Comparison of ENCODE assay signal across 23 cellular contexts in the genomic region with DNA sequence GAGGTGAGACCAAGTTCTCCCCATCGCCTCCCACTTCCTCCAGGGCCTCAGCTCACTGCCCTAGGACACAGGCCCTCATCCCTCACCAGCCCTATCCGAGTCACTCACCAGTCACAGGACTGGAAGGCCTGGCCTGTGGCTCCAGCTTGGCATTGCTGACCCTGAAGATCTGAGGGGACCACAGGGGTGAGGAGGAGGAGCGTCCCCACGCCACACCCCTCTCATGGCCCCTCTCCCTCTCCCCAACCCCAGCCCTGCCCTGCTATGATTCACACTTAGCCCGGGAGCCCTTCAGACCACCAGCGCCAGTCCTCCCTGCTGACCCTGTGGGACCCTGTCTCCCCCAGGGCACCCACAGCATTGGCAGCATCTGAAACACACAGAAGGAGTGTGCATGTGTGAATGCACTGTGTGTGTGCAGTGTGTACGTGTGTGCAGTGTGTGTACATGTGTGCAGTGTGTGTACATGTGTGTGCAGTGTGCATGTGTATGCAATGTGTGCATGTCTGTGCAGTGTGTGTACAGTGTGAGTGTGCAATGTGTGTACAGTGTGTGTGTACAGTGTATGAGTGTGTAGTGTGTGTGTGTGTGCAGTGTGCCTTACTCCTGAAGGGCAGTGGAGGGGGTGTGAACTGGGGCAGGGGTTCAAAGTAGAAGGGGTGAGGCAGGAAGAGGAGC. TPM values are rescaled to one million over a fixed set of nuclear protein-coding genes. Genes with fewer than 3 reads are reported as not detected.
A peak's percentile ranks its signal among the peaks of the same experiment; 100 is the strongest.
DNase-seq lines count a peak whose midpoint lies in the region; ATAC-seq, FAIRE-seq and TF ChIP-seq lines count a peak whose summit lies in the region.
"Had no signal": no experiment of that assay in that cellular context is flagged by ENCODE, and none has a peak within 500 bp of the region (broad histone marks: within the 10 kb centered on the region; RNA-seq: fewer than 3 reads in every experiment).

No MANE protein-coding gene starts in this region.

- no peak overlapping the region for H4K5ac ChIP-seq in H1 (ENCODE audit: insufficient read length, low read depth, low read length)

- H3K27me3 Mint-ChIP-seq in activated CD4-positive, alpha-beta T cell treated with anti-CD3 and anti-CD28 coated beads, Interleukin-2, amount 10 ng/mL, durations not matched to agents 24 days and 14 days: peaks cover 2% of the 10 kb centered on the region
- H3K27me3 Mint-ChIP-seq in natural killer cell treated with Interleukin-12 subunit alpha and Interleukin-12 subunit beta and Interleukin-15 and Interleukin-18, amount 100 ng/mL, for 72 hours: peaks cover 0 to 8% of the 10 kb centered on the region in 2 donors
- H3K27me3 Mint-ChIP-seq in progenitor cell of endocrine pancreas (peaks cover 5% of the 10 kb centered on the region), type B pancreatic cell (no peaks in the 10 kb centered on the region)

- no peak overlapping the region for H4K91ac ChIP-seq in H1 (replicated peaks; ENCODE audit: insufficient read length, low read length)

- TF ChIP-seq CTCF in H1 (IDR thresholded peaks at IDR 0.05; ENCODE audit: control extremely low read depth in 1 of 3, insufficient read depth in 1 of 3, low read depth in 1 of 3, low read length in 3 of 3) (no peak), progenitor cell of endocrine pancreas (IDR thresholded peaks at IDR 0.05; ENCODE audit: unreplicated experiment) (no peak), GM10248 (IDR thresholded peaks at IDR 0.05; ENCODE audit: control extremely low read depth, extremely low read depth, low read depth, missing control alignments) (no peak), type B pancreatic cell (conservative IDR thresholded peaks at IDR 0.05) (no peak)

- H3K4me3 Mint-ChIP-seq in activated CD4-positive, alpha-beta T cell treated with anti-CD3 and anti-CD28 coated beads, Interleukin-2, amount 10 ng/mL, durations not matched to agents 24 days and 14 days: no peak overlapping the region
- H3K4me3 Mint-ChIP-seq in natural killer cell treated with Interleukin-12 subunit alpha and Interleukin-12 subunit beta and Interleukin-15 and Interleukin-18, amount 100 ng/mL, for 72 hours: no peak overlapping the region
- no peak overlapping the region for H3K4me3 Mint-ChIP-seq in progenitor cell of endocrine pancreas (ENCODE audit: low read depth)
- H3K4me3 Mint-ChIP-seq in type B pancreatic cell: no peak overlapping the region
- H3K4me3 Mint-ChIP-seq: CD14-positive monocyte; CD8-positive, alpha-beta T cell had no signal

- H3K14ac ChIP-seq in H1 (ENCODE audit: insufficient read length): peak overlapping the region; percentile 87

- peak; percentile 45 for DNase-seq in activated CD4-positive, alpha-beta T cell treated with anti-CD3 and anti-CD28 coated beads, Interleukin-2, amount 10 ng/mL, durations not matched to agents 24 days and 14 days
- no peak for DNase-seq in activated CD4-positive, alpha-beta T cell treated with anti-CD3 and anti-CD28 coated beads for 48 hours
- DNase-seq in H1 (ENCODE audit: low read depth in 1 of 2, low spot score in 2 of 2): no peak
- no peak for DNase-seq in natural killer cell treated with Interleukin-12 subunit alpha and Interleukin-12 subunit beta and Interleukin-15 and Interleukin-18, amount 100 ng/mL, for 72 hours (ENCODE audit: low spot score)
- no peak for DNase-seq in progenitor cell of endocrine pancreas (ENCODE audit: low spot score, unreplicated experiment)
- DNase-seq in GM10248 (ENCODE audit: extremely low spot score): no peak
- DNase-seq in type B pancreatic cell (ENCODE audit: extremely low spot score, unreplicated experiment): no peak
- DNase-seq: CD8-positive, alpha-beta T cell; COR-L47; DMS153; DMS79 treated with DMSO at 0.1 percent for 48 hours; EL; GOT3; HCEC 1CT; IMR-90 had no signal

- CTCF ChIA-PET in H1 (lab: Charles Lee; ENCODE audit: partially characterized antibody): interaction anchor here (1.5 kb wide), 1 partner anchor 181 kb away, joined by 3 read pairs; no protein-coding TSS in a partner anchor
- CTCF ChIA-PET in GM10248 (lab: Yijun Ruan, JAX): no interaction called here

- no peak overlapping the region for H3K4me3 ChIP-seq in H1 (ENCODE audit: extremely low read depth in 1 of 4, insufficient read depth in 2 of 4, low read depth in 3 of 4, low read length in 4 of 4)

- peak overlapping the region; percentile 64 for H2BK120ac ChIP-seq in H1 (replicated peaks; ENCODE audit: low read depth, low read length)

- no peak for TF ChIP-seq POLR2A in H1 (IDR thresholded peaks at IDR 0.05; ENCODE audit: control extremely low read depth in 1 of 2, low read depth in 2 of 2, low read length in 2 of 2)

- ATAC-seq in natural killer cell treated with Interleukin-12 subunit alpha and Interleukin-12 subunit beta and Interleukin-15 and Interleukin-18, amount 100 ng/mL, for 72 hours: peak; percentile 18 to 49
- no peak for ATAC-seq in HG03521 (IDR thresholded peaks at IDR 0.05; ENCODE audit: unreplicated experiment)
- ATAC-seq: CD8-positive, alpha-beta T cell had no signal

- no peaks in the 10 kb centered on the region for H3K36me3 Mint-ChIP-seq in activated CD4-positive, alpha-beta T cell treated with anti-CD3 and anti-CD28 coated beads, Interleukin-2, amount 10 ng/mL, durations not matched to agents 24 days and 14 days (ENCODE audit: low read depth)
- H3K36me3 Mint-ChIP-seq in natural killer cell treated with Interleukin-12 subunit alpha and Interleukin-12 subunit beta and Interleukin-15 and Interleukin-18, amount 100 ng/mL, for 72 hours: no peaks in the 10 kb centered on the region
- H3K36me3 Mint-ChIP-seq in progenitor cell of endocrine pancreas (ENCODE audit: insufficient read depth) (no peaks in the 10 kb centered on the region), type B pancreatic cell (no peaks in the 10 kb centered on the region)
- H3K36me3 Mint-ChIP-seq: CD14-positive monocyte; CD8-positive, alpha-beta T cell had no signal

- H4K8ac ChIP-seq in H1 (ENCODE audit: extremely low read depth, insufficient read depth, low read length): no peak overlapping the region

- H3K79me2 ChIP-seq in H1 (ENCODE audit: control insufficient read depth in 1 of 2, insufficient read depth in 2 of 2, low read length in 2 of 2): no peaks in the 10 kb centered on the region

- no peak overlapping the region for H2BK20ac ChIP-seq in H1 (ENCODE audit: low read length)

- H3K23me2 ChIP-seq in H1 (ENCODE audit: low read depth, low read length): 0 out of 2 replicates have a peak, but pooled peaks cover 1% of the 10 kb centered on the region

- FAIRE-seq in H1 (lab: Jason Lieb, UNC): no peak
- FAIRE-seq: D721Med, G401.6 had no signal

- no peaks in the 10 kb centered on the region; a peak in 1 of 7 replicates for H3K4me1 ChIP-seq in H1 (replicated peaks in 1 of 4; ENCODE audit: control insufficient read depth in 3 of 4, insufficient read depth in 4 of 4, low read length in 3 of 4)

- no peaks in the 10 kb centered on the region for H3K9me3 Mint-ChIP-seq in activated CD4-positive, alpha-beta T cell treated with anti-CD3 and anti-CD28 coated beads, Interleukin-2, amount 10 ng/mL, durations not matched to agents 24 days and 14 days
- H3K9me3 Mint-ChIP-seq in natural killer cell treated with Interleukin-12 subunit alpha and Interleukin-12 subunit beta and Interleukin-15 and Interleukin-18, amount 100 ng/mL, for 72 hours: no peaks in the 10 kb centered on the region
- H3K9me3 Mint-ChIP-seq in progenitor cell of endocrine pancreas (ENCODE audit: low read depth) (no peaks in the 10 kb centered on the region), type B pancreatic cell (no peaks in the 10 kb centered on the region)
- H3K9me3 Mint-ChIP-seq: CD8-positive, alpha-beta T cell had no signal

- H3K4me1 Mint-ChIP-seq in activated CD4-positive, alpha-beta T cell treated with anti-CD3 and anti-CD28 coated beads, Interleukin-2, amount 10 ng/mL, durations not matched to agents 24 days and 14 days: no peaks in the 10 kb centered on the region
- H3K4me1 Mint-ChIP-seq in natural killer cell treated with Interleukin-12 subunit alpha and Interleukin-12 subunit beta and Interleukin-15 and Interleukin-18, amount 100 ng/mL, for 72 hours (ENCODE audit: low read depth in 2 of 2): no peaks in the 10 kb centered on the region
- H3K4me1 Mint-ChIP-seq in progenitor cell of endocrine pancreas (ENCODE audit: low read depth) (no peaks in the 10 kb centered on the region), type B pancreatic cell (ENCODE audit: unreplicated experiment) (peaks cover 5% of the 10 kb centered on the region)
- H3K4me1 Mint-ChIP-seq: CD14-positive monocyte had no signal

- H3K4ac ChIP-seq in H1 (replicated peaks; ENCODE audit: insufficient read length, low read depth, low read length): peak overlapping the region; percentile 85

- no peak overlapping the region for H3K56ac ChIP-seq in H1 (replicated peaks; ENCODE audit: insufficient read length, low read depth, low read length)

- no peaks in the 10 kb centered on the region for H4K20me1 ChIP-seq in H1 (replicated peaks in 1 of 2; ENCODE audit: control insufficient read depth in 1 of 2, insufficient read depth in 2 of 2, low read length in 2 of 2)

- no peaks in the 10 kb centered on the region for H3K79me1 ChIP-seq in H1 (ENCODE audit: low read depth, low read length)

- H3K4me2 ChIP-seq in H1 (ENCODE audit: insufficient read depth in 1 of 2, low read depth in 2 of 2, low read length in 2 of 2): no peak overlapping the region

- H2BK12ac ChIP-seq in H1 (ENCODE audit: low read depth, low read length): peak overlapping the region; percentile 84; the same call in 1 of the 2 replicates

- H3K9ac ChIP-seq in H1 (replicated peaks in 1 of 4; ENCODE audit: extremely low read depth in 1 of 4, low read depth in 3 of 4, low read length in 3 of 4): 0 out of 7 replicates have a peak overlapping the region, but pooled peaks of 1 of the 4 experiments have one; percentile 31

- peak overlapping the region; percentile 96; the same call in 1 of the 2 replicates for H2AK5ac ChIP-seq in H1 (ENCODE audit: low read depth, low read length)

- H2AFZ ChIP-seq in H1 (ENCODE audit: low read length): no peak overlapping the region

- H2BK5ac ChIP-seq in H1 (ENCODE audit: low read depth, low read length): peak overlapping the region; percentile 75; the same call in 1 of the 2 replicates

- H3K23ac ChIP-seq in H1 (ENCODE audit: insufficient read length): no peak overlapping the region

- H2BK15ac ChIP-seq in H1 (ENCODE audit: low read length): peak overlapping the region; percentile 96; the same call in 1 of the 2 replicates

- no peak overlapping the region for H3K18ac ChIP-seq in H1 (ENCODE audit: extremely low read depth, low read length)

- no peak for TF ChIP-seq RAD21 in H1 (IDR thresholded peaks at IDR 0.05 in 1 of 2, conservative IDR thresholded peaks at IDR 0.05 in 1 of 2; ENCODE audit: low read depth in 2 of 2, low read length in 2 of 2)

- H3K9me3 ChIP-seq in H1 (ENCODE audit: insufficient read depth in 2 of 2, low read depth in 1 of 2, low read length in 1 of 2): no peaks in the 10 kb centered on the region; a peak in 1 of 4 replicates

- no peak for TF ChIP-seq EP300 in H1 (IDR thresholded peaks at IDR 0.05; ENCODE audit: borderline replicate concordance in 1 of 2, low read depth in 2 of 2, low read length in 2 of 2)

- WGBS in H1 (ENCODE audit: extremely low coverage in 1 of 2, insufficient coverage in 1 of 2, insufficient read length in 1 of 2, insufficient replicate concordance in 2 of 2, low coverage in 1 of 2, low lambda C conversion rate in 2 of 2, missing lambda C conversion rate in 1 of 2), 2 experiments: 84% methylated on average over 6 of the region's 7 CpGs; no CpG with 5 or more reads in 1 of the 2 experiments

- no peak overlapping the region for H3K27ac ChIP-seq in H1 (ENCODE audit: low read depth, low read length)
- H3K27ac ChIP-seq: 22Rv1, HL-60 had no signal

- H3K27ac Mint-ChIP-seq in activated CD4-positive, alpha-beta T cell treated with anti-CD3 and anti-CD28 coated beads, Interleukin-2, amount 10 ng/mL, durations not matched to agents 24 days and 14 days: no peak overlapping the region
- H3K27ac Mint-ChIP-seq in natural killer cell treated with Interleukin-12 subunit alpha and Interleukin-12 subunit beta and Interleukin-15 and Interleukin-18, amount 100 ng/mL, for 72 hours: no peak overlapping the region
- H3K27ac Mint-ChIP-seq in progenitor cell of endocrine pancreas (peak overlapping the region; percentile 15), type B pancreatic cell (no peak overlapping the region)
- H3K27ac Mint-ChIP-seq: CD14-positive monocyte; CD8-positive, alpha-beta T cell had no signal

- intact Hi-C loops in activated CD4-positive, alpha-beta T cell treated with anti-CD3 and anti-CD28 coated beads, Interleukin-2, amount 10 ng/mL, durations not matched to agents 24 days and 14 days (cut with micrococcal nuclease): no loop called here

- POLR2A ChIA-PET in H1 (lab: Charles Lee; ENCODE audit: partially characterized antibody) (no interaction called here), GM10248 (lab: Yijun Ruan, JAX) (no interaction called here)

- no peaks in the 10 kb centered on the region for H3K36me3 ChIP-seq in H1 (ENCODE audit: control insufficient read depth in 2 of 4, insufficient read depth in 4 of 4, low read length in 3 of 4)

- no peaks in the 10 kb centered on the region for H3K27me3 ChIP-seq in H1 (replicated peaks in 1 of 4; ENCODE audit: control insufficient read depth in 3 of 4, extremely low read depth in 1 of 4, insufficient read depth in 3 of 4, low read length in 3 of 4)

RNA-seq across cellular contexts. Expression of gene ANKRD62, which starts 29.4 kb away (rescaled TPM):
- not detected in 2 replicates for total RNA-seq in activated CD4-positive, alpha-beta T cell treated with anti-CD3 and anti-CD28 coated beads, Interleukin-2, amount 10 ng/mL, durations not matched to agents 24 days and 14 days
- total RNA-seq in H1 (2021; fragmentation: NEBNext Ultra II Directional; extraction: Animal tissue kit (Norgen Biotek cat#: 25700)): not detected in 2 replicates
- not detected in 2 replicates for polyA plus RNA-seq in H1 (2011; rRNA removed)
- polyA plus RNA-seq in H1 (2011; cell fraction: cytosol; rRNA removed): not detected
- polyA plus RNA-seq in H1 (2011; cell fraction: nucleus; rRNA removed): not detected
- not detected in 4 replicates for polyA plus RNA-seq in H1 (2012, experiment 1 of 2)
- not detected for polyA plus RNA-seq in H1 (2012, experiment 2 of 2)
- polyA plus RNA-seq in H1 (2013, experiment 1 of 2): not detected
- polyA plus RNA-seq in H1 (2013, experiment 2 of 2): 0.04 TPM
- polyA minus RNA-seq in H1 (2011; rRNA and poly(A)+ RNA removed): not detected in 2 replicates
- polyA minus RNA-seq in H1 (2011; cell fraction: cytosol; rRNA and poly(A)+ RNA removed): not detected
- not detected for polyA minus RNA-seq in H1 (2011; cell fraction: nucleus; rRNA and poly(A)+ RNA removed)
- total RNA-seq in natural killer cell treated with Interleukin-12 subunit alpha and Interleukin-12 subunit beta and Interleukin-15 and Interleukin-18, amount 100 ng/mL, for 72 hours: not detected
- total RNA-seq in progenitor cell of endocrine pancreas: not detected in 2 replicates
- not detected in 2 replicates for total RNA-seq in type B pancreatic cell (ENCODE audit: low replicate concordance)
- total RNA-seq: A673; CD8-positive, alpha-beta T cell; IMR-90 had no signal
- polyA plus RNA-seq: BJ, CD14-positive monocyte, IMR-90 had no signal
